Comparison of ENCODE assay signal across 9 cellular contexts in the genomic region with DNA sequence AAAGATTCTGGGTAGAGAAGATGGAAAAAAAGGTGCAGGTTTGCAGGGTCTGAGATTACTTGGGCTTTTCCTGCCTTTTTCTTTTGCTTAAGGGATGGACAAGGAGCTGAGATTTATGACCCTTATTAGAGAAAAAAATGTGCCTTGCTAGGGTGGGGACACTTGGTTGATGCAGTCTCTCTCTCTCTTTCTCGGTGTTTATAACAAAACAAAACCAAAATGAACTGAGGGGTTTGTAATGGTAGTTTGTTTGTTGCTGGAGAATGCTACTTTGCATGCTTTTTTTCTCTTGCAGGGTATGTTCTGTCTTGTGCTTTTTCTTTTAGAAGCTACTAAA. TPM values are rescaled to one million over a fixed set of nuclear protein-coding genes. Genes with fewer than 3 reads are reported as not detected.
DNase-seq lines count a peak whose midpoint lies in the region; ATAC-seq and TF ChIP-seq lines count a peak whose summit lies in the region.
"Had no signal": no experiment of that assay in that cellular context is flagged by ENCODE, and none has a peak within 500 bp of the region (broad histone marks: within the 10 kb centered on the region; RNA-seq: fewer than 3 reads in every experiment).

No MANE protein-coding gene starts in this region.

- H3K27ac ChIP-seq in mesendoderm (ENCODE audit: low read depth, low read length) (peak overlapping the region; percentile 91), thoracic aorta (peak overlapping the region; percentile 96 to 99)

- H2BK120ac ChIP-seq in mesendoderm (ENCODE audit: low read depth, low read length), result peak overlapping the region; percentile 46

- peaks cover 6% of the 10 kb centered on the region for H3K79me1 ChIP-seq in mesendoderm (ENCODE audit: low read length)

- peaks cover 47% of the 10 kb centered on the region for H3K79me2 ChIP-seq in mesendoderm (ENCODE audit: control insufficient read depth, insufficient read depth, low read length)

- H3K18ac ChIP-seq in mesendoderm (ENCODE audit: low read length), result peak overlapping the region; percentile 100

- H3K36me3 ChIP-seq in mesendoderm (ENCODE audit: control insufficient read depth, insufficient read depth, low read length) (peaks cover 5% of the 10 kb centered on the region), thoracic aorta (peaks cover 5% of the 10 kb centered on the region)

- peak overlapping the region; percentile 36 for H3K27ac Mint-ChIP-seq in T-helper 2 cell treated with Interferon-gamma antibody and Interleukin-4, amounts not matched to agents 5 μg/mL and 100 μg/mL, for 36 hours
- H3K27ac Mint-ChIP-seq in central memory CD8-positive, alpha-beta T cell (ENCODE audit: low read depth), result peak overlapping the region; percentile 95
- H3K27ac Mint-ChIP-seq: activated naive CD4-positive, alpha-beta T cell treated with anti-CD3 and anti-CD28 coated beads, Interleukin-2, amount 10 ng/mL, durations not matched to agents 7 days and 5 days had no signal

- H3K4me1 ChIP-seq in mesendoderm (ENCODE audit: control insufficient read depth, low read depth, low read length) (peaks cover 30% of the 10 kb centered on the region), thoracic aorta (ENCODE audit: control insufficient read depth in 1 of 2, low read depth in 2 of 2) (peaks cover 59 to 88% of the 10 kb centered on the region in 2 donors)

- H2AK5ac ChIP-seq in mesendoderm (ENCODE audit: low read length), result peak overlapping the region; percentile 57

- DNase-seq in T-helper 2 cell treated with Interferon-gamma antibody and Interleukin-4, amounts not matched to agents 5 μg/mL and 100 μg/mL, for 36 hours (ENCODE audit: low spot score), result no peak
- DNase-seq in T-helper 2 cell, result no peak
- DNase-seq in central memory CD8-positive, alpha-beta T cell (ENCODE audit: low spot score in 2 of 2), result no peak
- DNase-seq in mesendoderm, result no peak
- no peak for DNase-seq in thoracic aorta (ENCODE audit: low spot score)
- no peak for DNase-seq in DMS53 (lab: John Stamatoyannopoulos, UW)
- DNase-seq in UCSD-AML1 (lab: John Stamatoyannopoulos, UW; ENCODE audit: unreplicated experiment), result no peak

- peak overlapping the region; percentile 1 for H3K4me3 ChIP-seq in mesendoderm (ENCODE audit: low read length)
- H3K4me3 ChIP-seq in thoracic aorta, result peak overlapping the region; percentile 67

- H2BK5ac ChIP-seq in mesendoderm (ENCODE audit: low read length), result peak overlapping the region; percentile 53

- H3K4me1 Mint-ChIP-seq in T-helper 2 cell treated with Interferon-gamma antibody and Interleukin-4, amounts not matched to agents 5 μg/mL and 100 μg/mL, for 36 hours (ENCODE audit: low read depth), result peaks cover 11% of the 10 kb centered on the region
- peaks cover 35% of the 10 kb centered on the region for H3K4me1 Mint-ChIP-seq in central memory CD8-positive, alpha-beta T cell

- no CpG with 5 or more reads among the region's 1 CpG for WGBS in mesendoderm (ENCODE audit: extremely low coverage, insufficient coverage, low lambda C conversion rate)

- H3K4ac ChIP-seq in mesendoderm (ENCODE audit: low read depth, low read length), result peak overlapping the region; percentile 100

- no peaks in the 10 kb centered on the region for H3K27me3 ChIP-seq in mesendoderm (ENCODE audit: insufficient read depth, low read length, poor library complexity)
- H3K27me3 ChIP-seq in thoracic aorta (replicated peaks; ENCODE audit: insufficient read depth), result no peaks in the 10 kb centered on the region

- TF ChIP-seq CTCF in thoracic aorta (IDR thresholded peaks at IDR 0.05), result no peak

- no peak for ATAC-seq in central memory CD8-positive, alpha-beta T cell (replicated peaks; ENCODE audit: extremely low read depth, poor library complexity, severe bottlenecking)
- ATAC-seq in thoracic aorta (ENCODE audit: insufficient number of reproducible peaks, low FRiP score, low read depth) (no peak), HG02884 (IDR thresholded peaks at IDR 0.05; ENCODE audit: unreplicated experiment) (no peak)

- H4K8ac ChIP-seq in mesendoderm (ENCODE audit: low read depth, low read length), result no peak overlapping the region

- peak overlapping the region; percentile 88 for H3K9ac ChIP-seq in mesendoderm (ENCODE audit: low read length)

- peak overlapping the region; percentile 88 for H3K4me2 ChIP-seq in mesendoderm (ENCODE audit: low read length)

- peak overlapping the region; percentile 14 for H4K5ac ChIP-seq in mesendoderm (ENCODE audit: low read length)

- peaks cover 60% of the 10 kb centered on the region for H3K27me3 Mint-ChIP-seq in T-helper 2 cell treated with Interferon-gamma antibody and Interleukin-4, amounts not matched to agents 5 μg/mL and 100 μg/mL, for 36 hours (ENCODE audit: low read depth)
- H3K27me3 Mint-ChIP-seq in central memory CD8-positive, alpha-beta T cell, result peaks cover 11% of the 10 kb centered on the region

- H3K9me3 Mint-ChIP-seq in T-helper 2 cell treated with Interferon-gamma antibody and Interleukin-4, amounts not matched to agents 5 μg/mL and 100 μg/mL, for 36 hours, result no peaks in the 10 kb centered on the region
- no peaks in the 10 kb centered on the region for H3K9me3 Mint-ChIP-seq in central memory CD8-positive, alpha-beta T cell
- H3K9me3 Mint-ChIP-seq: activated naive CD4-positive, alpha-beta T cell treated with anti-CD3 and anti-CD28 coated beads, Interleukin-2, amount 10 ng/mL, durations not matched to agents 7 days and 5 days had no signal

- H2BK15ac ChIP-seq in mesendoderm (replicated peaks; ENCODE audit: low read depth), result peak overlapping the region; percentile 59

- no peaks in the 10 kb centered on the region for H3K36me3 Mint-ChIP-seq in T-helper 2 cell treated with Interferon-gamma antibody and Interleukin-4, amounts not matched to agents 5 μg/mL and 100 μg/mL, for 36 hours (ENCODE audit: low read depth)
- peaks cover 21% of the 10 kb centered on the region for H3K36me3 Mint-ChIP-seq in central memory CD8-positive, alpha-beta T cell (ENCODE audit: insufficient read depth)
- H3K36me3 Mint-ChIP-seq: activated naive CD4-positive, alpha-beta T cell treated with anti-CD3 and anti-CD28 coated beads, Interleukin-2, amount 10 ng/mL, durations not matched to agents 7 days and 5 days had no signal

- H3K56ac ChIP-seq in mesendoderm (ENCODE audit: low read length), result peak overlapping the region; percentile 97

- H3K9me3 ChIP-seq in thoracic aorta, result no peaks in the 10 kb centered on the region

- peak overlapping the region; percentile 2 for H3K23ac ChIP-seq in mesendoderm (ENCODE audit: low read length)

- no peak overlapping the region for H3K4me3 Mint-ChIP-seq in T-helper 2 cell treated with Interferon-gamma antibody and Interleukin-4, amounts not matched to agents 5 μg/mL and 100 μg/mL, for 36 hours
- peak overlapping the region; percentile 78 for H3K4me3 Mint-ChIP-seq in central memory CD8-positive, alpha-beta T cell

RNA-seq across cellular contexts. Expression of gene ZNF532, which starts 0.3 kb away (rescaled TPM):
- 91.0 TPM for polyA plus RNA-seq in mesendoderm (2013, experiment 1 of 2)
- 94.4 TPM for polyA plus RNA-seq in mesendoderm (2013, experiment 2 of 2)
- total RNA-seq in thoracic aorta, result 100 to 1,000 TPM; 133 to 211 TPM
